ENCODE assay signal across 32 cellular contexts in the genomic region with DNA sequence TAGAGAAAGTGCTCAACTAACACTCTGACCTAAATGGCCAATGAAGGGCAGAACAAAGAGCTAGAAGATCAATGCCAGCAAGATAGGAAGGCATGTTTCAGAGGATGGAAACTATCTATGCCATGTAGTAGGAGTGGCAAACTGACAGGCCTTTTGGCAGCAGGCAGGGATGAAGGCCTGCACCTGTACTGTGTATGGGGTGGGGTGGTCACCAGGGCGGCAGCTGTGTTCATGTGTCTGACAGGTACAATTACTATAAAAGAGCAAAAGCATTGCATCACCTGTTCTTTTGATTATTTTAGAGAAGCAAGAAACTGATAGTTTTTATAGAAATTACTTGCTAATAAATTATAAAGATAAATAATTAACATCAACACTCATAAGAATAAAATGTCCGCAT.
"Had no signal": no experiment of that assay in that cellular context is flagged by ENCODE, and none has a peak within 500 bp of the region (broad histone marks: within the 10 kb centered on the region; RNA-seq: fewer than 3 reads in every experiment).

No MANE protein-coding gene starts in this region.

- H3K27ac ChIP-seq: ascending aorta, breast epithelium, cardiac muscle cell, colonic mucosa, epithelial cell of prostate, esophagus squamous epithelium, gastroesophageal sphincter had no signal

- H3K36me3 ChIP-seq: breast epithelium, colonic mucosa had no signal

- H3K4me3 ChIP-seq: ascending aorta, breast epithelium, cardiac muscle cell, colonic mucosa, esophagus squamous epithelium, gastroesophageal sphincter had no signal

- H3K4me3 Mint-ChIP-seq: activated CD4-positive, alpha-beta memory T cell treated with anti-CD3 and anti-CD28 coated beads for 36 hours; activated CD4-positive, alpha-beta T cell treated with anti-CD3 and anti-CD28 coated beads for 36 hours; activated CD4-positive, alpha-beta T cell treated with anti-CD3 and anti-CD28 coated beads, Interleukin-2, amount 10 ng/mL, durations not matched to agents 24 days and 14 days; activated naive CD8-positive, alpha-beta T cell treated with anti-CD3 and anti-CD28 coated beads for 36 hours; activated T-cell treated with anti-CD3 and anti-CD28 coated beads, Interleukin-2, amount 50 U/mL, for 4 hours; activated T-helper 17 cell treated with anti-CD3 and anti-CD28 coated beads, Interleukin-2, amount 50 U/mL, for 72 hours; brain; T-cell; T-helper 1 cell treated with Interleukin-12 subunit alpha and Interleukin-12 subunit beta and Interleukin-4 antibody, amounts not matched to agents 30 μg/mL and 1 μg/mL, for 36 hours; T-helper 2 cell treated with Interferon-gamma antibody and Interleukin-4, amounts not matched to agents 5 μg/mL and 100 μg/mL, for 36 hours had no signal

- H3K9me3 Mint-ChIP-seq: activated CD4-positive, alpha-beta memory T cell treated with anti-CD3 and anti-CD28 coated beads for 36 hours; activated CD4-positive, alpha-beta T cell treated with anti-CD3 and anti-CD28 coated beads, Interleukin-2, amount 10 ng/mL, durations not matched to agents 24 days and 14 days; activated naive CD8-positive, alpha-beta T cell treated with anti-CD3 and anti-CD28 coated beads for 36 hours; activated T-cell treated with anti-CD3 and anti-CD28 coated beads, Interleukin-2, amount 50 U/mL, for 4 hours; activated T-helper 17 cell treated with anti-CD3 and anti-CD28 coated beads, Interleukin-2, amount 50 U/mL, for 72 hours; brain; T-cell; T-helper 1 cell treated with Interleukin-12 subunit alpha and Interleukin-12 subunit beta and Interleukin-4 antibody, amounts not matched to agents 30 μg/mL and 1 μg/mL, for 36 hours; T-helper 2 cell treated with Interferon-gamma antibody and Interleukin-4, amounts not matched to agents 5 μg/mL and 100 μg/mL, for 36 hours had no signal

- DNase-seq: activated CD4-positive, alpha-beta memory T cell treated with anti-CD3 and anti-CD28 coated beads for 36 hours; activated CD4-positive, alpha-beta T cell treated with anti-CD3 and anti-CD28 coated beads for 36 hours; activated CD4-positive, alpha-beta T cell treated with anti-CD3 and anti-CD28 coated beads, Interleukin-2, amount 10 ng/mL, durations not matched to agents 24 days and 14 days; activated CD4-positive, CD25-positive, alpha-beta regulatory T cell; activated CD4-positive, CD25-positive, alpha-beta regulatory T cell treated with anti-CD3 and anti-CD28 coated beads, Interleukin-2, amount 50 U/mL, for 72 hours; activated CD8-positive, alpha-beta memory T cell treated with anti-CD3 and anti-CD28 coated beads for 24 hours; activated effector memory CD4-positive, alpha-beta T cell treated with Interleukin-2 at 50 U/mL for 16 hours; activated gamma-delta T cell treated with Interleukin-2 at 50 U/mL for 16 hours; activated naive CD4-positive, alpha-beta T cell treated with anti-CD3 and anti-CD28 coated beads, Interleukin-2, amount 50 U/mL, for 16 hours; activated naive CD4-positive, alpha-beta T cell treated with Interleukin-2 at 50 U/mL for 16 hours; activated naive CD8-positive, alpha-beta T cell treated with anti-CD3 and anti-CD28 coated beads for 36 hours; activated T-cell treated with anti-CD3 and anti-CD28 coated beads, Interleukin-2, amount 50 U/mL, for 4 hours; central memory CD4-positive, alpha-beta T cell; cerebellar nuclear complex; colonic mucosa; effector CD8-positive, alpha-beta T cell; esophagus squamous epithelium; foreskin melanocyte; SW 1271; T-cell; T1000 had no signal

- H3K4me1 Mint-ChIP-seq: brain had no signal

- FAIRE-seq: endometrium, endothelial cell of umbilical vein had no signal

- H3K27ac Mint-ChIP-seq: activated CD4-positive, alpha-beta memory T cell treated with anti-CD3 and anti-CD28 coated beads for 36 hours; activated CD4-positive, alpha-beta T cell treated with anti-CD3 and anti-CD28 coated beads for 36 hours; activated CD4-positive, alpha-beta T cell treated with anti-CD3 and anti-CD28 coated beads, Interleukin-2, amount 10 ng/mL, durations not matched to agents 24 days and 14 days; activated naive CD8-positive, alpha-beta T cell treated with anti-CD3 and anti-CD28 coated beads for 36 hours; activated T-helper 17 cell treated with anti-CD3 and anti-CD28 coated beads, Interleukin-2, amount 50 U/mL, for 72 hours; brain; T-cell; T-helper 1 cell treated with Interleukin-12 subunit alpha and Interleukin-12 subunit beta and Interleukin-4 antibody, amounts not matched to agents 30 μg/mL and 1 μg/mL, for 36 hours; T-helper 2 cell treated with Interferon-gamma antibody and Interleukin-4, amounts not matched to agents 5 μg/mL and 100 μg/mL, for 36 hours had no signal

- ATAC-seq: activated CD4-positive, alpha-beta T cell treated with anti-CD3 and anti-CD28 coated beads for 36 hours; activated T-cell treated with anti-CD3 and anti-CD28 coated beads, Interleukin-2, amount 50 U/mL, for 4 hours; activated T-helper 17 cell treated with anti-CD3 and anti-CD28 coated beads, Interleukin-2, amount 50 U/mL, for 72 hours; gastroesophageal sphincter; T-cell had no signal

- H3K27me3 Mint-ChIP-seq: activated CD4-positive, alpha-beta memory T cell treated with anti-CD3 and anti-CD28 coated beads for 36 hours; activated CD4-positive, alpha-beta T cell treated with anti-CD3 and anti-CD28 coated beads for 36 hours; activated CD4-positive, alpha-beta T cell treated with anti-CD3 and anti-CD28 coated beads, Interleukin-2, amount 10 ng/mL, durations not matched to agents 24 days and 14 days; activated naive CD8-positive, alpha-beta T cell treated with anti-CD3 and anti-CD28 coated beads for 36 hours; activated T-helper 17 cell treated with anti-CD3 and anti-CD28 coated beads, Interleukin-2, amount 50 U/mL, for 72 hours; brain; T-cell had no signal

- H3K4me1 ChIP-seq: ascending aorta, breast epithelium, colonic mucosa, esophagus squamous epithelium, gastroesophageal sphincter had no signal

- H3K27me3 ChIP-seq: ascending aorta, breast epithelium, cardiac muscle cell, colonic mucosa, esophagus squamous epithelium, gastroesophageal sphincter had no signal

- H3K9me3 ChIP-seq: ascending aorta, breast epithelium, colonic mucosa, esophagus squamous epithelium, gastroesophageal sphincter had no signal
